Comparison of ENCODE assay signal across 9 cellular contexts in the genomic region with DNA sequence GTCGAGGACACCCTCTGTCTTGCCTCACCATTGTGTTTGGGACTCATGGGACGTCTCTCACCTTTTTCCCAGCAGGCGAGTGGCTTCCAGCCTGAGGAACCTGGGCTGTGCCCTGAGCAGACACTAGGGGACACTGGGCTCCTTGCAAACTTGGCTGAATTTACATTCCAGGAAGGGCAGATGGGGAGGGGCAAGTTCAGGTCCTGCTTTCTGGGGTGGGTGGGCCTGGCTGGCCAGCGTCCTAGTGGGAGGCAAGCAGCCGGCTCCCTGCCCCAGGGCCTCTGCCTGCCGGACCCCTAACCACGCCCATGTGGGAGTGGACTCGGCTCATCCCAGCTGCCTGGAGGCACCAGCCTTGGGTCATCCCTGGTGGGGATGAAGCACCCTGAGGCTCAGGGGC. TPM values are rescaled to one million over a fixed set of nuclear protein-coding genes. Genes with fewer than 3 reads are reported as not detected.
A peak's percentile ranks its signal among the peaks of the same experiment; 100 is the strongest.
DNase-seq lines count a peak whose midpoint lies in the region; ATAC-seq and TF ChIP-seq lines count a peak whose summit lies in the region.
"Had no signal": no experiment of that assay in that cellular context is flagged by ENCODE, and none has a peak within 500 bp of the region (broad histone marks: within the 10 kb centered on the region; RNA-seq: fewer than 3 reads in every experiment).

No MANE protein-coding gene starts in this region.

- H3K4me3 ChIP-seq in HL-60 (replicated peaks; ENCODE audit: insufficient read depth, low read length) (no peak overlapping the region), adrenal gland (no peak overlapping the region), kidney epithelial cell (ENCODE audit: low read depth, low read length) (no peak overlapping the region)

- no peak for ATAC-seq in GM21381 (IDR thresholded peaks at IDR 0.05; ENCODE audit: unreplicated experiment)
- ATAC-seq in GM19452 (IDR thresholded peaks at IDR 0.05; ENCODE audit: unreplicated experiment) = no peak

- DNase-seq in Caki2 (ENCODE audit: low read depth) (peak; percentile 33), HL-60 (ENCODE audit: low read depth in 1 of 2, low spot score in 1 of 2) (no peak), adrenal gland (peak in 2 of 7 donors; percentile 7 to 24), kidney epithelial cell (ENCODE audit: low read depth) (no peak), posterior cingulate gyrus (no peak), retina (no peak)
- DNase-seq: activated CD4-positive, CD25-positive, alpha-beta regulatory T cell treated with anti-CD3 and anti-CD28 coated beads, Interleukin-2, amount 50 U/mL, for 72 hours had no signal

- H3K27me3 ChIP-seq in HL-60 (ENCODE audit: insufficient read depth, poor library complexity, severe bottlenecking) (peaks cover 42% of the 10 kb centered on the region), adrenal gland (no peaks in the 10 kb centered on the region), kidney epithelial cell (ENCODE audit: control insufficient read depth, insufficient read depth, low read length) (peaks cover 27% of the 10 kb centered on the region)

- H3K4me1 ChIP-seq in adrenal gland (replicated peaks in 1 of 2) = no peaks in the 10 kb centered on the region

- intact Hi-C loops in adrenal gland (cut with DNase I) = no loop called here
- intact Hi-C loops in posterior cingulate gyrus (cut with DNase I) = no loop called here

- no peak overlapping the region for H3K27ac ChIP-seq in HL-60 (replicated peaks)
- H3K27ac ChIP-seq in adrenal gland = no peak overlapping the region

- H3K9me3 ChIP-seq in adrenal gland (replicated peaks in 1 of 3) = no peaks in the 10 kb centered on the region

- WGBS in adrenal gland, 4 donors = 17 to 31% (median 22%) methylated on average over 6 to 8 of the region's 8 CpGs

- H3K36me3 ChIP-seq in adrenal gland (replicated peaks in 1 of 2) (no peaks in the 10 kb centered on the region), kidney epithelial cell (ENCODE audit: control insufficient read depth, insufficient read depth, low read length) (no peaks in the 10 kb centered on the region)

- peak; percentile 41 for TF ChIP-seq CTCF in HL-60 (IDR thresholded peaks at IDR 0.05; ENCODE audit: insufficient read depth, low read length)
- peak in 4 of 6 experiments; percentile 9 to 31 (median 28) for TF ChIP-seq CTCF in adrenal gland (IDR thresholded peaks at IDR 0.05)
- TF ChIP-seq CTCF in kidney epithelial cell (IDR thresholded peaks at IDR 0.05; ENCODE audit: insufficient read depth, low read length, poor library complexity, severe bottlenecking) = peak; percentile 69

- TF ChIP-seq POLR2A in adrenal gland (IDR thresholded peaks at IDR 0.05) = no peak

- in situ Hi-C loops in Caki2 (cut with HindIII; ENCODE audit: low pct_unique_long_range_greater_than_20kb, low sequenced_read_pairs) = no loop called here

RNA-seq across cellular contexts. Expression of a gene that starts 48.2 kb away (rescaled TPM):
- not detected in 2 replicates for total RNA-seq in Caki2 (2014; rRNA removed; shearing (Covaris generic); ENCODE audit: low replicate concordance)
- not detected for total RNA-seq in adrenal gland
- not detected for polyA plus RNA-seq in adrenal gland
- not detected in 2 replicates for total RNA-seq in kidney epithelial cell
